In the genomic region with DNA sequence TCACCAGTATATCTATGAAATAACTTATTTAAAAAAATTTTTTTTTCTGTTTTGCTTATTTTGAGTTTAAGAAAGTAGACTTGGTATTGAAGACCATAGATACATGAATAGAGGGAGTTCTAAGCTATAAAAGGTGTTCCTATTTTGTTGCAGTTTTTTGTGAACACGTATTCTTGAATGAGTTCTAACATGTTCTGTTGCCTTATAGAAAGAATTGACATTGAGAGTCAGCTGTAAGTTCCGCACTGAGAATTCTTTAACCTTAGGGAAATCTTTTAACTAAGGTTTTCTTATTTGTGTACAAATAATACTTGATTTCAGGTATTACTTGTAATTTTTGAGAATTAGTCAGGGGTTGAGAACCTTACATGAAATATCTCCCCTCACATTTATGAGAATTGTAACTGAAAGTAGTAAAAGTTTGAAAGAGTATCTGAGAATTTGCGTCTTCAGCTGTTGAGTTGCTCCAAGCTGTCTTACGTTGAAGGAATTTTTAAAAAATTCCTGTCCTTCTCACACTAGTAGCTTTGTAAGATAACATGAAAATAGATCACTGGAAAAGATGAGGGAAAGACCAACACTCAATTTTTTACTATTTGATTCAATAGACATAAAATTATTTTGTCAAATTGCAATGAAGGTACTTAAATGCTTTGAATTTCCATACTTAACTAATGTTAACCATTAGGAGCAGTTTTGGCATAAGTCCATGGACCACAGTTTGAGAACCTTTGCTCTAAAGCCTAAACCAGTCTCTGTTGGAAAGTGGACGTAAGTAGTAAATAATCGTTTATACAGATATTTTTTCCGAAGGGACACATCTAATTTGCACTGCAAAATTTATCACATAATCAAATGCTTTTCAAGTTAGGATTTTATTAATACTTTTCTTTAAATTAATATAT, we compare ENCODE assay signal across 9 cellular contexts. TPM values are rescaled to one million over a fixed set of nuclear protein-coding genes. Genes with fewer than 3 reads are reported as not detected.
DNase-seq lines count a peak whose midpoint lies in the region; ATAC-seq and TF ChIP-seq lines count a peak whose summit lies in the region.
"Had no signal": no experiment of that assay in that cellular context is flagged by ENCODE, and none has a peak within 500 bp of the region (broad histone marks: within the 10 kb centered on the region; RNA-seq: fewer than 3 reads in every experiment).

No MANE protein-coding gene starts in this region.

- H3K9me3 Mint-ChIP-seq in CD8-positive, alpha-beta T cell, result no peaks in the 10 kb centered on the region
- H3K9me3 Mint-ChIP-seq in MCF 10A (ENCODE audit: unreplicated experiment) (no peaks in the 10 kb centered on the region), naive B cell (no peaks in the 10 kb centered on the region)

- intact Hi-C loops in CD8-positive, alpha-beta T cell (cut with DNase I, micrococcal nuclease), result loop anchor here (5.0 to 10.0 kb wide), 12 partner anchors 47 to 1885 kb away; a partner anchor contains a TSS
- intact Hi-C loops in MCF 10A (cut with micrococcal nuclease), result loop anchor here (5.0 to 10.0 kb wide), 2 partner anchors 165 to 267 kb away; a partner anchor contains a TSS

- peak overlapping the region; percentile 82; the same call in 1 of the 2 replicates for H3K9ac ChIP-seq in KMS-11

- no peak overlapping the region for H2AFZ ChIP-seq in KMS-11 (ENCODE audit: low read depth)

- no peaks in the 10 kb centered on the region for H3K27me3 ChIP-seq in CD8-positive, alpha-beta T cell (ENCODE audit: insufficient read depth, low read length)
- no peaks in the 10 kb centered on the region for H3K27me3 ChIP-seq in KMS-11 (ENCODE audit: insufficient read depth, low read depth)

- no peak for DNase-seq in CD8-positive, alpha-beta T cell
- DNase-seq in MCF 10A (ENCODE audit: unreplicated experiment) (peak; percentile 62), naive B cell (no peak), retina (no peak), NCI-H2029 (lab: John Stamatoyannopoulos, UW) (no peak), HPDE6-E6E7 (ENCODE audit: extremely low spot score) (no peak), NCI-H187 treated with DMSO at 0.1 percent for 48 hours (lab: John Stamatoyannopoulos, UW) (no peak)
- DNase-seq: effector CD8-positive, alpha-beta T cell had no signal

- no peak for TF ChIP-seq CTCF in CD8-positive, alpha-beta T cell (IDR thresholded peaks at IDR 0.05)
- TF ChIP-seq CTCF in KMS-11 (conservative IDR thresholded peaks at IDR 0.05; ENCODE audit: low read depth, low read length), result no peak
- no peak for TF ChIP-seq CTCF in MCF 10A (IDR thresholded peaks at IDR 0.05; ENCODE audit: unreplicated experiment)

- no peaks in the 10 kb centered on the region for H3K27me3 Mint-ChIP-seq in CD8-positive, alpha-beta T cell (ENCODE audit: low read depth)
- H3K27me3 Mint-ChIP-seq in MCF 10A (ENCODE audit: insufficient read depth, unreplicated experiment) (no peaks in the 10 kb centered on the region), naive B cell (no peaks in the 10 kb centered on the region)

- CTCF ChIA-PET in CD8-positive, alpha-beta T cell (lab: Charles Lee), result interaction anchor here (0.9 kb wide), 1 partner anchor 45 kb away, joined by 3 read pairs; no protein-coding TSS in a partner anchor
- CTCF ChIA-PET in MCF 10A (lab: Yijun Ruan, JAX), result no interaction called here

- peak overlapping the region; percentile 95 for H3K4me3 Mint-ChIP-seq in CD8-positive, alpha-beta T cell
- H3K4me3 Mint-ChIP-seq in MCF 10A (ENCODE audit: unreplicated experiment) (peak overlapping the region; percentile 98), naive B cell (peak overlapping the region in 6 of 8 donors; percentile 30 to 100 (median 77))

- peaks cover 1% of the 10 kb centered on the region for H3K36me3 ChIP-seq in CD8-positive, alpha-beta T cell (ENCODE audit: insufficient read depth, low read length)
- H3K36me3 ChIP-seq in KMS-11 (ENCODE audit: insufficient read depth), result no peaks in the 10 kb centered on the region

- peaks cover 67% of the 10 kb centered on the region for H3K4me1 Mint-ChIP-seq in CD8-positive, alpha-beta T cell (ENCODE audit: low read depth)
- peaks cover 9% of the 10 kb centered on the region for H3K4me1 Mint-ChIP-seq in MCF 10A (ENCODE audit: insufficient read depth, unreplicated experiment)
- H3K4me1 Mint-ChIP-seq in naive B cell, result peaks cover 28 to 55% (median 47%) of the 10 kb centered on the region in 3 donors

- no peak overlapping the region for H3K4me3 ChIP-seq in CD8-positive, alpha-beta T cell (ENCODE audit: low read depth, low read length)
- H3K4me3 ChIP-seq in KMS-11 (IDR thresholded peaks at IDR 0.05; ENCODE audit: insufficient read depth, low read depth, low read length), result no peak overlapping the region

- no peaks in the 10 kb centered on the region for H3K9me3 ChIP-seq in CD8-positive, alpha-beta T cell (ENCODE audit: low read length)

- H3K79me2 ChIP-seq in KMS-11 (ENCODE audit: insufficient read depth, low read depth), result peaks cover 83% of the 10 kb centered on the region

- no TSS peak for BruUV-seq in MCF 10A (replicated peaks; lab: Mats Ljungman, UMichigan)

- peak overlapping the region; percentile 93 for H3K4me2 ChIP-seq in KMS-11

- peaks cover 38% of the 10 kb centered on the region for H3K36me3 Mint-ChIP-seq in CD8-positive, alpha-beta T cell
- H3K36me3 Mint-ChIP-seq in MCF 10A (ENCODE audit: insufficient read depth, unreplicated experiment) (peaks cover 24% of the 10 kb centered on the region), naive B cell (peaks cover 0 to 8% of the 10 kb centered on the region in 2 donors)

- POLR2A ChIA-PET in CD8-positive, alpha-beta T cell (lab: Charles Lee), result no interaction called here
- POLR2A ChIA-PET in MCF 10A (lab: Yijun Ruan, JAX), result interaction anchor here (0.8 to 23.9 kb wide), 8 partner anchors 22 to 497 kb away, joined by 3 to 750 read pairs (median 10); a partner anchor contains a TSS

- H4K20me1 ChIP-seq in KMS-11 (ENCODE audit: insufficient read depth), result peaks cover 4% of the 10 kb centered on the region

- H3K4me1 ChIP-seq in CD8-positive, alpha-beta T cell (ENCODE audit: insufficient read depth, low read length), result peaks cover 24% of the 10 kb centered on the region
- H3K4me1 ChIP-seq in KMS-11 (ENCODE audit: low read depth, poor library complexity, severe bottlenecking), result peaks cover 40% of the 10 kb centered on the region

- ATAC-seq in CD8-positive, alpha-beta T cell, result no peak
- no peak for ATAC-seq in naive B cell (ENCODE audit: low read depth in 2 of 2)

- no peak overlapping the region for H3K27ac ChIP-seq in CD8-positive, alpha-beta T cell (ENCODE audit: low read depth, low read length)
- no peak overlapping the region for H3K27ac ChIP-seq in KMS-11

- peak overlapping the region; percentile 55 for H3K27ac Mint-ChIP-seq in CD8-positive, alpha-beta T cell
- peak overlapping the region; percentile 98 for H3K27ac Mint-ChIP-seq in MCF 10A (ENCODE audit: low read depth, unreplicated experiment)
- H3K27ac Mint-ChIP-seq in naive B cell, result peak overlapping the region in 2 of 6 donors; percentile 60 to 76

RNA-seq across cellular contexts. Expression of a gene that starts 3.8 kb away (rescaled TPM):
- total RNA-seq in CD8-positive, alpha-beta T cell, result 10 to 100 TPM; 49.1 to 49.9 TPM
- 103 and 104 TPM in 2 replicates for total RNA-seq in MCF 10A (2022)
- 10 to 100 TPM; 53.3 to 72.2 (median 59.3) TPM for polyA plus RNA-seq in naive B cell (ENCODE audit: low read depth in 6 of 6)
